1 cellular context compared by ENCODE assay signal in genomic region chr15:41581110-41581509, GRCh38.
TF ChIP-seq lines count a peak whose summit lies in the region.

No MANE protein-coding gene starts in this region.

TF ChIP-seq in Ishikawa, 13 proteins besides CTCF, POLR2A, EP300 and RAD21 (continued from another document):
- TF ChIP-seq REST (IDR thresholded peaks at IDR 0.05; ENCODE audit: low read depth) = no peak
- TF ChIP-seq TCF12 (IDR thresholded peaks at IDR 0.05; ENCODE audit: low read depth) = no peak
- TF ChIP-seq TAF1 (IDR thresholded peaks at IDR 0.05; ENCODE audit: low read depth) = no peak
- TF ChIP-seq MAX (IDR thresholded peaks at IDR 0.05) = no peak
- no peak for TF ChIP-seq EGR1 (IDR thresholded peaks at IDR 0.05)
- TF ChIP-seq TEAD4 (IDR thresholded peaks at IDR 0.05) = no peak
- no peak for TF ChIP-seq NFIC (IDR thresholded peaks at IDR 0.05)
- no peak for TF ChIP-seq ZBTB7A (IDR thresholded peaks at IDR 0.05; ENCODE audit: low read depth)
- TF ChIP-seq CREB1 (IDR thresholded peaks at IDR 0.05; ENCODE audit: low read depth) = no peak
- no peak for TF ChIP-seq YY1 (IDR thresholded peaks at IDR 0.05; ENCODE audit: low read depth)
- no peak for TF ChIP-seq CEBPB (IDR thresholded peaks at IDR 0.05)
- TF ChIP-seq USF1 (IDR thresholded peaks at IDR 0.05) = no peak
